8 cellular contexts compared by ENCODE assay signal in genomic region chr17:40443196-40443987, GRCh38. TPM values are rescaled to one million over a fixed set of nuclear protein-coding genes. Genes with fewer than 3 reads are reported as not detected.
DNase-seq lines count a peak whose midpoint lies in the region; ATAC-seq and TF ChIP-seq lines count a peak whose summit lies in the region.

TSS of gene IGFBP4 (plus strand) at chr17:40443450. CDS start at chr17:40443736, 286 bp downstream.

- H3K9me3 ChIP-seq in HUES64 (ENCODE audit: insufficient read depth, low read depth, low read length) = no peaks in the 10 kb centered on the region
- no peaks in the 10 kb centered on the region for H3K9me3 ChIP-seq in SJCRH30 (replicated peaks)
- H3K9me3 ChIP-seq in stomach smooth muscle (ENCODE audit: control insufficient read depth in 2 of 2, low read length in 2 of 2) = no peaks in the 10 kb centered on the region

- peak within 1 kb of the TSS; percentile 48; the same call in 1 of the 2 replicates for H3K27ac ChIP-seq in HUES64 (ENCODE audit: low read depth, low read length)
- H3K27ac ChIP-seq in SJCRH30 = no peak within 1 kb of the TSS
- H3K27ac ChIP-seq in stomach smooth muscle (ENCODE audit: low read length) = peak within 1 kb of the TSS; percentile 98

- ATAC-seq in HG03469 (IDR thresholded peaks at IDR 0.05; ENCODE audit: unreplicated experiment) = no peak

- H3K36me3 Mint-ChIP-seq in nephron (ENCODE audit: low read depth) = no peaks in the 10 kb centered on the region

- peak within 1 kb of the TSS; percentile 84 to 94 (median 91) for H3K4me3 Mint-ChIP-seq in nephron

- H3K4me3 ChIP-seq in HUES64 (ENCODE audit: low read length) (peak within 1 kb of the TSS; percentile 76), SJCRH30 (peak within 1 kb of the TSS; percentile 49), fibroblast of villous mesenchyme (ENCODE audit: low read depth, low read length) (peak within 1 kb of the TSS; percentile 88), stomach smooth muscle (ENCODE audit: low read length in 2 of 2) (peak within 1 kb of the TSS; percentile 99 to 100)

- TF ChIP-seq CTCF in fibroblast of villous mesenchyme (IDR thresholded peaks at IDR 0.05; ENCODE audit: insufficient read depth, low read depth, low read length) (peak; percentile 34), nephron (IDR thresholded peaks at IDR 0.05; ENCODE audit: unreplicated experiment in 3 of 3) (peak in 2 of 3 experiments; percentile 17 to 43)

- no peaks in the 10 kb centered on the region for H3K9me3 Mint-ChIP-seq in nephron

- under 1% methylated on average over 98 of the region's 98 CpGs for WGBS in HUES64

- H3K27ac Mint-ChIP-seq in nephron = peak within 1 kb of the TSS; percentile 92 to 97 (median 94)

- H3K36me3 ChIP-seq in HUES64 (ENCODE audit: insufficient read depth, low read length) (no peaks in the 10 kb centered on the region), SJCRH30 (no peaks in the 10 kb centered on the region), stomach smooth muscle (ENCODE audit: control insufficient read depth in 2 of 2, insufficient read depth in 2 of 2, low read length in 2 of 2) (peaks cover 7 to 10% of the 10 kb centered on the region in 2 donors)

- peaks cover 4% of the 10 kb centered on the region for H3K27me3 Mint-ChIP-seq in nephron (ENCODE audit: low read depth)

- H3K4me1 Mint-ChIP-seq in nephron = peaks cover 41% of the 10 kb centered on the region

- H3K27me3 ChIP-seq in HUES64 (ENCODE audit: insufficient read depth, low read length) = peaks cover 4% of the 10 kb centered on the region; the same call in 1 of the 2 replicates
- H3K27me3 ChIP-seq in SJCRH30 = no peaks in the 10 kb centered on the region
- H3K27me3 ChIP-seq in stomach smooth muscle (ENCODE audit: control insufficient read depth in 1 of 2, insufficient read depth in 2 of 2, low read length in 2 of 2) = no peaks in the 10 kb centered on the region

- DNase-seq in COR-L47 (lab: John Stamatoyannopoulos, UW) = peak; percentile 76
- DNase-seq in SJCRH30 = peak; percentile 55 to 56
- DNase-seq in activated gamma-delta T cell (lab: John Stamatoyannopoulos, UW) = peak; percentile 43
- DNase-seq in fibroblast of villous mesenchyme (ENCODE audit: low read depth) = peak; percentile 80

- H3K4me1 ChIP-seq in HUES64 (ENCODE audit: insufficient read depth, low read length) (peaks cover 21% of the 10 kb centered on the region), SJCRH30 (peaks cover 9% of the 10 kb centered on the region; the same call in 1 of the 2 replicates), stomach smooth muscle (ENCODE audit: control insufficient read depth, insufficient read depth, low read length) (peaks cover 50% of the 10 kb centered on the region)

- H3K9ac ChIP-seq in HUES64 (ENCODE audit: low read depth, low read length) = peak within 1 kb of the TSS; percentile 70
- peak within 1 kb of the TSS; percentile 96 to 100 for H3K9ac ChIP-seq in stomach smooth muscle (ENCODE audit: low read length in 2 of 2)

RNA-seq across cellular contexts. Expression of gene IGFBP4, which starts in this region (rescaled TPM):
- polyA plus RNA-seq in HUES64 (2013, experiment 1 of 2) = 65.8 TPM
- 80.1 TPM for polyA plus RNA-seq in HUES64 (2013, experiment 2 of 2)
- 1.7 and 2.3 TPM in 2 replicates for total RNA-seq in SJCRH30 (2014; rRNA removed; shearing (Covaris generic))
- total RNA-seq in fibroblast of villous mesenchyme = 188 and 225 TPM in 2 replicates

Comparison
In these comparisons a context has a peak if more than half of its experiments do, and no peak if none do; other contexts are left out.
1. RNA of gene IGFBP4 (total RNA-seq): 188 to 225 TPM in fibroblast of villous mesenchyme; 1.7 to 2.3 TPM in SJCRH30; every median in the first group is over 10 times any median in the second.
2. H3K4me3 ChIP-seq: peak in every context shown above with its lines; median percentile 100 in stomach smooth muscle; 88 in fibroblast of villous mesenchyme; 76 in HUES64; 49 in SJCRH30.
3. Peak in every context shown above with its lines, with median percentiles within 50 percentile points of each other: DNase-seq.